ENCODE assay signal across 2 cellular contexts in the genomic region with DNA sequence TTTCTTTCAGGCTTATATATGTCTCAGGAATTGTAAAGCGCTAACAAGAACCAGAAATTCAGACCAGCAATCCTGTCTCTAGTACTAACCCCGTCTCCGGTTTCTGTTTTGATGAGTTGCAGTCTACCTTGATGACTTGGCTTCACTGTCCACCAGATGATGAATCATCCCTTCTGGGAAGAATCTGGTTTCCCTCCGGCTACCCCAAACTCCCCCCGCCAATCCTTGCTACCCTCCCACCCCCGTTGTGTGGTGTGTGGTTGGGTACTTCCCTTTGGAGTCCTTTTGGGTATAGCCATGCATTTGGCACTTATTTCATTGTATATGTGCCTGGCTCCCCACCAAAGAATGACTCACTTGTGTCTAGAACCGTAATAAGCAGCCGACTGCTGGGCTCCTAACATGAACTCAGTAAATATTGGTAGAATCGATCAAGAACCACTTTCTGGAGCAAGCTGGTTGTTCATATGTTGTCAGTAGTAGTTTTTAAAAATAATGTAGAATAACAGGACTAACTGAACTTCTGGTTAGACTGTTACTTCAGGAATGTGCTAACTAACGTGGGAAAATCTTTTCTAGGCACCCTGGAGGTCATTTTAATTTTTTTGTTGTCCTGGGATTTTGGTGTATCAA.
TF ChIP-seq lines count a peak whose summit lies in the region.

No MANE protein-coding gene starts in this region.

TF ChIP-seq in HEK293, 187 proteins besides CTCF, POLR2A, EP300 and RAD21:
- TF ChIP-seq, protein P1, sequence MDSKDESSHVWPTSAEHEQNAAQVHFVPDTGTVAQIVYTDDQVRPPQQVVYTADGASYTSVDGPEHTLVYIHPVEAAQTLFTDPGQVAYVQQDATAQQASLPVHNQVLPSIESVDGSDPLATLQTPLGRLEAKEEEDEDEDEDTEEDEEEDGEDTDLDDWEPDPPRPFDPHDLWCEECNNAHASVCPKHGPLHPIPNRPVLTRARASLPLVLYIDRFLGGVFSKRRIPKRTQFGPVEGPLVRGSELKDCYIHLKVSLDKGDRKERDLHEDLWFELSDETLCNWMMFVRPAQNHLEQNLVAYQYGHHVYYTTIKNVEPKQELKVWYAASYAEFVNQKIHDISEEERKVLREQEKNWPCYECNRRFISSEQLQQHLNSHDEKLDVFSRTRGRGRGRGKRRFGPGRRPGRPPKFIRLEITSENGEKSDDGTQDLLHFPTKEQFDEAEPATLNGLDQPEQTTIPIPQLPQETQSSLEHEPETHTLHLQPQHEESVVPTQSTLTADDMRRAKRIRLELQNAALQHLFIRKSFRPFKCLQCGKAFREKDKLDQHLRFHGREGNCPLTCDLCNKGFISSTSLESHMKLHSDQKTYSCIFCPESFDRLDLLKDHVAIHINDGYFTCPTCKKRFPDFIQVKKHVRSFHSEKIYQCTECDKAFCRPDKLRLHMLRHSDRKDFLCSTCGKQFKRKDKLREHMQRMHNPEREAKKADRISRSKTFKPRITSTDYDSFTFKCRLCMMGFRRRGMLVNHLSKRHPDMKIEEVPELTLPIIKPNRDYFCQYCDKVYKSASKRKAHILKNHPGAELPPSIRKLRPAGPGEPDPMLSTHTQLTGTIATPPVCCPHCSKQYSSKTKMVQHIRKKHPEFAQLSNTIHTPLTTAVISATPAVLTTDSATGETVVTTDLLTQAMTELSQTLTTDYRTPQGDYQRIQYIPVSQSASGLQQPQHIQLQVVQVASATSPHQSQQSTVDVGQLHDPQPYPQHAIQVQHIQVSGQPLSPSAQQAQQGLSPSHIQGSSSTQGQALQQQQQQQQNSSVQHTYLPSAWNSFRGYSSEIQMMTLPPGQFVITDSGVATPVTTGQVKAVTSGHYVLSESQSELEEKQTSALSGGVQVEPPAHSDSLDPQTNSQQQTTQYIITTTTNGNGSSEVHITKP (tag by site-specific recombination; IDR thresholded peaks at IDR 0.05): peak; percentile 71
- TF ChIP-seq ZNF777 (tag by site-specific recombination; IDR thresholded peaks at IDR 0.05; ENCODE audit: borderline replicate concordance) (no peak), ZNF354C (tag by site-specific recombination; IDR thresholded peaks at IDR 0.05; ENCODE audit: borderline replicate concordance, low read depth) (no peak), ZNF274 (IDR thresholded peaks at IDR 0.05; ENCODE audit: low read length) (no peak), ZNF274 (tag by site-specific recombination; IDR thresholded peaks at IDR 0.05; ENCODE audit: borderline replicate concordance) (no peak), RBAK (tag by site-specific recombination; IDR thresholded peaks at IDR 0.05) (no peak), ZNF398 (tag by site-specific recombination; IDR thresholded peaks at IDR 0.05) (peak; percentile 87)
- TF ChIP-seq, protein P2, sequence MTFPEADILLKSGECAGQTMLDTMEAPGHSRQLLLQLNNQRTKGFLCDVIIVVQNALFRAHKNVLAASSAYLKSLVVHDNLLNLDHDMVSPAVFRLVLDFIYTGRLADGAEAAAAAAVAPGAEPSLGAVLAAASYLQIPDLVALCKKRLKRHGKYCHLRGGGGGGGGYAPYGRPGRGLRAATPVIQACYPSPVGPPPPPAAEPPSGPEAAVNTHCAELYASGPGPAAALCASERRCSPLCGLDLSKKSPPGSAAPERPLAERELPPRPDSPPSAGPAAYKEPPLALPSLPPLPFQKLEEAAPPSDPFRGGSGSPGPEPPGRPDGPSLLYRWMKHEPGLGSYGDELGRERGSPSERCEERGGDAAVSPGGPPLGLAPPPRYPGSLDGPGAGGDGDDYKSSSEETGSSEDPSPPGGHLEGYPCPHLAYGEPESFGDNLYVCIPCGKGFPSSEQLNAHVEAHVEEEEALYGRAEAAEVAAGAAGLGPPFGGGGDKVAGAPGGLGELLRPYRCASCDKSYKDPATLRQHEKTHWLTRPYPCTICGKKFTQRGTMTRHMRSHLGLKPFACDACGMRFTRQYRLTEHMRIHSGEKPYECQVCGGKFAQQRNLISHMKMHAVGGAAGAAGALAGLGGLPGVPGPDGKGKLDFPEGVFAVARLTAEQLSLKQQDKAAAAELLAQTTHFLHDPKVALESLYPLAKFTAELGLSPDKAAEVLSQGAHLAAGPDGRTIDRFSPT (tag by site-specific recombination; IDR thresholded peaks at IDR 0.05): peak; percentile 40; the same call in 1 of the 2 replicates

TF ChIP-seq in HepG2, 621 proteins besides CTCF, POLR2A, EP300 and RAD21 (continued from another document and continues in another):
- TF ChIP-seq ZNF205 (CRISPR knock-in tag; IDR thresholded peaks at IDR 0.05) (no peak), POGZ (CRISPR knock-in tag; IDR thresholded peaks at IDR 0.05) (0 out of 2 replicates have a peak, but pooled peaks have one; percentile 25), ZMAT3 (CRISPR knock-in tag; conservative IDR thresholded peaks at IDR 0.05) (no peak), FOXA3 (CRISPR knock-in tag; IDR thresholded peaks at IDR 0.05) (peak; percentile 55), KLF15 (CRISPR knock-in tag; IDR thresholded peaks at IDR 0.05; ENCODE audit: borderline replicate concordance) (no peak), RARA (CRISPR knock-in tag; IDR thresholded peaks at IDR 0.05) (peak; percentile 44; the same call in 1 of the 2 replicates), DR1 (CRISPR knock-in tag; IDR thresholded peaks at IDR 0.05) (no peak), NR2F1 (CRISPR knock-in tag; IDR thresholded peaks at IDR 0.05) (0 out of 4 replicates have a peak, but pooled peaks of 1 of the 2 experiments have one; percentile 14), ZNF317 (CRISPR knock-in tag; IDR thresholded peaks at IDR 0.05) (peak; percentile 86), SNAI1 (CRISPR knock-in tag; IDR thresholded peaks at IDR 0.05; ENCODE audit: borderline replicate concordance) (no peak), SCMH1 (CRISPR knock-in tag; IDR thresholded peaks at IDR 0.05; ENCODE audit: borderline replicate concordance) (no peak), SKI (IDR thresholded peaks at IDR 0.05; ENCODE audit: partially characterized antibody) (peak; percentile 37), XRCC5 (optimal IDR thresholded peaks at IDR 0.05; ENCODE audit: low read length) (no peak), ZSCAN20 (CRISPR knock-in tag; IDR thresholded peaks at IDR 0.05; ENCODE audit: borderline replicate concordance) (no peak), ATF7 (IDR thresholded peaks at IDR 0.05) (no peak), ATF7 (CRISPR knock-in tag; IDR thresholded peaks at IDR 0.05) (no peak), MLLT10 (CRISPR knock-in tag; IDR thresholded peaks at IDR 0.05) (no peak), ZBTB26 (CRISPR knock-in tag; IDR thresholded peaks at IDR 0.05; ENCODE audit: borderline replicate concordance) (peak; percentile 96), ZNF878 (CRISPR knock-in tag; IDR thresholded peaks at IDR 0.05) (no peak), KAT8 (CRISPR knock-in tag; IDR thresholded peaks at IDR 0.05) (no peak), ZFP91 (CRISPR knock-in tag; IDR thresholded peaks at IDR 0.05; ENCODE audit: borderline replicate concordance) (no peak), ZNF331 (CRISPR knock-in tag; IDR thresholded peaks at IDR 0.05) (no peak), ZXDC (CRISPR knock-in tag; IDR thresholded peaks at IDR 0.05) (no peak), MXD1 (CRISPR knock-in tag; IDR thresholded peaks at IDR 0.05) (no peak), ONECUT2 (CRISPR knock-in tag; IDR thresholded peaks at IDR 0.05) (0 out of 2 replicates have a peak, but pooled peaks have one; percentile 40), HOXA7 (CRISPR knock-in tag; IDR thresholded peaks at IDR 0.05) (no peak), NFYB (CRISPR knock-in tag; IDR thresholded peaks at IDR 0.05) (no peak)
- TF ChIP-seq, protein P3, sequence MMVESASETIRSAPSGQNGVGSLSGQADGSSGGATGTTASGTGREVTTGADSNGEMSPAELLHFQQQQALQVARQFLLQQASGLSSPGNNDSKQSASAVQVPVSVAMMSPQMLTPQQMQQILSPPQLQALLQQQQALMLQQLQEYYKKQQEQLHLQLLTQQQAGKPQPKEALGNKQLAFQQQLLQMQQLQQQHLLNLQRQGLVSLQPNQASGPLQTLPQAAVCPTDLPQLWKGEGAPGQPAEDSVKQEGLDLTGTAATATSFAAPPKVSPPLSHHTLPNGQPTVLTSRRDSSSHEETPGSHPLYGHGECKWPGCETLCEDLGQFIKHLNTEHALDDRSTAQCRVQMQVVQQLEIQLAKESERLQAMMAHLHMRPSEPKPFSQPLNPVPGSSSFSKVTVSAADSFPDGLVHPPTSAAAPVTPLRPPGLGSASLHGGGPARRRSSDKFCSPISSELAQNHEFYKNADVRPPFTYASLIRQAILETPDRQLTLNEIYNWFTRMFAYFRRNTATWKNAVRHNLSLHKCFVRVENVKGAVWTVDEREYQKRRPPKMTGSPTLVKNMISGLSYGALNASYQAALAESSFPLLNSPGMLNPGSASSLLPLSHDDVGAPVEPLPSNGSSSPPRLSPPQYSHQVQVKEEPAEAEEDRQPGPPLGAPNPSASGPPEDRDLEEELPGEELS (CRISPR knock-in tag; IDR thresholded peaks at IDR 0.05): no peak
- TF ChIP-seq, protein P4, sequence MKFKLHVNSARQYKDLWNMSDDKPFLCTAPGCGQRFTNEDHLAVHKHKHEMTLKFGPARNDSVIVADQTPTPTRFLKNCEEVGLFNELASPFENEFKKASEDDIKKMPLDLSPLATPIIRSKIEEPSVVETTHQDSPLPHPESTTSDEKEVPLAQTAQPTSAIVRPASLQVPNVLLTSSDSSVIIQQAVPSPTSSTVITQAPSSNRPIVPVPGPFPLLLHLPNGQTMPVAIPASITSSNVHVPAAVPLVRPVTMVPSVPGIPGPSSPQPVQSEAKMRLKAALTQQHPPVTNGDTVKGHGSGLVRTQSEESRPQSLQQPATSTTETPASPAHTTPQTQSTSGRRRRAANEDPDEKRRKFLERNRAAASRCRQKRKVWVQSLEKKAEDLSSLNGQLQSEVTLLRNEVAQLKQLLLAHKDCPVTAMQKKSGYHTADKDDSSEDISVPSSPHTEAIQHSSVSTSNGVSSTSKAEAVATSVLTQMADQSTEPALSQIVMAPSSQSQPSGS (CRISPR knock-in tag; IDR thresholded peaks at IDR 0.05): no peak
- TF ChIP-seq, protein P5, sequence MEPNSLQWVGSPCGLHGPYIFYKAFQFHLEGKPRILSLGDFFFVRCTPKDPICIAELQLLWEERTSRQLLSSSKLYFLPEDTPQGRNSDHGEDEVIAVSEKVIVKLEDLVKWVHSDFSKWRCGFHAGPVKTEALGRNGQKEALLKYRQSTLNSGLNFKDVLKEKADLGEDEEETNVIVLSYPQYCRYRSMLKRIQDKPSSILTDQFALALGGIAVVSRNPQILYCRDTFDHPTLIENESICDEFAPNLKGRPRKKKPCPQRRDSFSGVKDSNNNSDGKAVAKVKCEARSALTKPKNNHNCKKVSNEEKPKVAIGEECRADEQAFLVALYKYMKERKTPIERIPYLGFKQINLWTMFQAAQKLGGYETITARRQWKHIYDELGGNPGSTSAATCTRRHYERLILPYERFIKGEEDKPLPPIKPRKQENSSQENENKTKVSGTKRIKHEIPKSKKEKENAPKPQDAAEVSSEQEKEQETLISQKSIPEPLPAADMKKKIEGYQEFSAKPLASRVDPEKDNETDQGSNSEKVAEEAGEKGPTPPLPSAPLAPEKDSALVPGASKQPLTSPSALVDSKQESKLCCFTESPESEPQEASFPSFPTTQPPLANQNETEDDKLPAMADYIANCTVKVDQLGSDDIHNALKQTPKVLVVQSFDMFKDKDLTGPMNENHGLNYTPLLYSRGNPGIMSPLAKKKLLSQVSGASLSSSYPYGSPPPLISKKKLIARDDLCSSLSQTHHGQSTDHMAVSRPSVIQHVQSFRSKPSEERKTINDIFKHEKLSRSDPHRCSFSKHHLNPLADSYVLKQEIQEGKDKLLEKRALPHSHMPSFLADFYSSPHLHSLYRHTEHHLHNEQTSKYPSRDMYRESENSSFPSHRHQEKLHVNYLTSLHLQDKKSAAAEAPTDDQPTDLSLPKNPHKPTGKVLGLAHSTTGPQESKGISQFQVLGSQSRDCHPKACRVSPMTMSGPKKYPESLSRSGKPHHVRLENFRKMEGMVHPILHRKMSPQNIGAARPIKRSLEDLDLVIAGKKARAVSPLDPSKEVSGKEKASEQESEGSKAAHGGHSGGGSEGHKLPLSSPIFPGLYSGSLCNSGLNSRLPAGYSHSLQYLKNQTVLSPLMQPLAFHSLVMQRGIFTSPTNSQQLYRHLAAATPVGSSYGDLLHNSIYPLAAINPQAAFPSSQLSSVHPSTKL (CRISPR knock-in tag; IDR thresholded peaks at IDR 0.05): peak; percentile 21; the same call in 1 of the 2 replicates
